1 cellular context compared by ENCODE assay signal in genomic region chr19:45092747-45093678, GRCh38.
A peak's percentile ranks its signal among the peaks of the same experiment; 100 is the strongest.
TF ChIP-seq lines count a peak whose summit lies in the region.

Gene PPP1R37 (plus strand): TSS chr19:45093179. CDS start chr19:45093326, 147 bp downstream.

TF ChIP-seq in HepG2, 621 proteins besides CTCF, POLR2A, EP300 and RAD21 (continued from another document and continues in another):
- TF ChIP-seq ZNF776 (CRISPR knock-in tag; IDR thresholded peaks at IDR 0.05) = 0 out of 2 replicates have a peak, but pooled peaks have one; percentile 21
- peak; percentile 52 for TF ChIP-seq PAXIP1 (CRISPR knock-in tag; conservative IDR thresholded peaks at IDR 0.05)
- peak; percentile 55; the same call in 1 of the 2 replicates for TF ChIP-seq ZNF780A (CRISPR knock-in tag; IDR thresholded peaks at IDR 0.05)
- TF ChIP-seq ERF (CRISPR knock-in tag; IDR thresholded peaks at IDR 0.05) = peak; percentile 92
- no peak for TF ChIP-seq CREBL2 (CRISPR knock-in tag; IDR thresholded peaks at IDR 0.05; ENCODE audit: borderline replicate concordance)
- TF ChIP-seq ZNF446 (CRISPR knock-in tag; IDR thresholded peaks at IDR 0.05) = no peak; the same call in 1 of the 2 replicates
- no peak; the same call in 1 of the 2 replicates for TF ChIP-seq GATAD2A (CRISPR knock-in tag; IDR thresholded peaks at IDR 0.05)
- no peak for TF ChIP-seq ZNF576 (CRISPR knock-in tag; IDR thresholded peaks at IDR 0.05)
- 0 out of 2 replicates have a peak, but pooled peaks have one; percentile 36 for TF ChIP-seq ZBTB7A (CRISPR knock-in tag; IDR thresholded peaks at IDR 0.05)
- TF ChIP-seq ZFP1 (CRISPR knock-in tag; IDR thresholded peaks at IDR 0.05) = no peak
- no peak for TF ChIP-seq USF2 (IDR thresholded peaks at IDR 0.05; ENCODE audit: low read depth, low read length)
- TF ChIP-seq USF2 (CRISPR knock-in tag; IDR thresholded peaks at IDR 0.05; ENCODE audit: borderline replicate concordance) = no peak
- no peak for TF ChIP-seq AHR (CRISPR knock-in tag; IDR thresholded peaks at IDR 0.05)
- TF ChIP-seq BHLHE40 (IDR thresholded peaks at IDR 0.05; ENCODE audit: low read length) = peak; percentile 92
- no peak for TF ChIP-seq SMAD3 (CRISPR knock-in tag; IDR thresholded peaks at IDR 0.05)
- peak; percentile 47; the same call in 1 of the 2 replicates for TF ChIP-seq ZNF235 (CRISPR knock-in tag; IDR thresholded peaks at IDR 0.05; ENCODE audit: borderline replicate concordance)
- TF ChIP-seq MYC (CRISPR knock-in tag; IDR thresholded peaks at IDR 0.05; ENCODE audit: borderline replicate concordance) = peak; percentile 63; the same call in 1 of the 2 replicates
- TF ChIP-seq DDIT3 (CRISPR knock-in tag; IDR thresholded peaks at IDR 0.05) = no peak
- no peak for TF ChIP-seq ZNF841 (CRISPR knock-in tag; IDR thresholded peaks at IDR 0.05; ENCODE audit: borderline replicate concordance)
- TF ChIP-seq CHD2 (IDR thresholded peaks at IDR 0.05; ENCODE audit: low read depth, low read length) = no peak
- 0 out of 2 replicates have a peak, but pooled peaks have one; percentile 25 for TF ChIP-seq TFAP4 (IDR thresholded peaks at IDR 0.05; ENCODE audit: borderline replicate concordance, low read depth)
- peak; percentile 37 for TF ChIP-seq DRAP1 (CRISPR knock-in tag; IDR thresholded peaks at IDR 0.05)
- no peak for TF ChIP-seq ZNF577 (CRISPR knock-in tag; IDR thresholded peaks at IDR 0.05; ENCODE audit: borderline replicate concordance, low read depth)
- no peak for TF ChIP-seq ZNF784 (CRISPR knock-in tag; IDR thresholded peaks at IDR 0.05; ENCODE audit: borderline replicate concordance)
- TF ChIP-seq THRA (CRISPR knock-in tag; IDR thresholded peaks at IDR 0.05; ENCODE audit: borderline replicate concordance) = no peak
- 0 out of 2 replicates have a peak, but pooled peaks have one; percentile 24 for TF ChIP-seq SNAPC5 (CRISPR knock-in tag; IDR thresholded peaks at IDR 0.05; ENCODE audit: borderline replicate concordance)
- TF ChIP-seq KAT2B (IDR thresholded peaks at IDR 0.05; ENCODE audit: borderline replicate concordance, low read depth, low read length) = no peak
- TF ChIP-seq YEATS2 (CRISPR knock-in tag; IDR thresholded peaks at IDR 0.05; ENCODE audit: borderline replicate concordance) = peak; percentile 93
- TF ChIP-seq PLRG1 (conservative IDR thresholded peaks at IDR 0.05) = no peak
- TF ChIP-seq YY1 (IDR thresholded peaks at IDR 0.05; ENCODE audit: insufficient read depth, insufficient replicate concordance, low read depth, low read length) = peak; percentile 46
- no peak for TF ChIP-seq ISX (CRISPR knock-in tag; conservative IDR thresholded peaks at IDR 0.05)
- no peak for TF ChIP-seq NFE2L1 (CRISPR knock-in tag; IDR thresholded peaks at IDR 0.05; ENCODE audit: borderline replicate concordance)
- no peak; the same call in 1 of the 2 replicates for TF ChIP-seq ETV5 (CRISPR knock-in tag; IDR thresholded peaks at IDR 0.05; ENCODE audit: borderline replicate concordance)
- TF ChIP-seq ZFAT (CRISPR knock-in tag; conservative IDR thresholded peaks at IDR 0.05) = peak; percentile 100
- no peak for TF ChIP-seq ESRRA (CRISPR knock-in tag; IDR thresholded peaks at IDR 0.05; ENCODE audit: low read depth)
- no peak for TF ChIP-seq WIZ (CRISPR knock-in tag; IDR thresholded peaks at IDR 0.05)
- TF ChIP-seq GTF3A (CRISPR knock-in tag; conservative IDR thresholded peaks at IDR 0.05) = no peak
- TF ChIP-seq SALL2 (CRISPR knock-in tag; IDR thresholded peaks at IDR 0.05) = no peak
- TF ChIP-seq KIAA2018 (CRISPR knock-in tag; IDR thresholded peaks at IDR 0.05; ENCODE audit: borderline replicate concordance) = no peak
